1 cellular context compared by ENCODE assay signal in genomic region chr7:4631664-4632171, GRCh38.
TF ChIP-seq lines count a peak whose summit lies in the region.

No MANE protein-coding gene starts in this region.

TF ChIP-seq in HepG2, 621 proteins besides CTCF, POLR2A, EP300 and RAD21 (continued from another document and continues in another):
- TF ChIP-seq NR0B2 (CRISPR knock-in tag; IDR thresholded peaks at IDR 0.05) (no peak), NKX3-1 (CRISPR knock-in tag; IDR thresholded peaks at IDR 0.05) (no peak), ATAD3A (CRISPR knock-in tag; IDR thresholded peaks at IDR 0.05) (no peak), NRL (CRISPR knock-in tag; IDR thresholded peaks at IDR 0.05; ENCODE audit: borderline replicate concordance) (no peak), PHF20 (CRISPR knock-in tag; IDR thresholded peaks at IDR 0.05) (no peak), SMC3 (IDR thresholded peaks at IDR 0.05; ENCODE audit: low read length) (peak; percentile 60; the same call in 1 of the 2 replicates), ETV5 (CRISPR knock-in tag; IDR thresholded peaks at IDR 0.05; ENCODE audit: borderline replicate concordance) (0 out of 2 replicates have a peak, but pooled peaks have one; percentile 16), ZFP41 (CRISPR knock-in tag; IDR thresholded peaks at IDR 0.05; ENCODE audit: borderline replicate concordance) (no peak), TOE1 (CRISPR knock-in tag; IDR thresholded peaks at IDR 0.05) (no peak), ZNF512B (CRISPR knock-in tag; IDR thresholded peaks at IDR 0.05; ENCODE audit: borderline replicate concordance) (peak; percentile 70; the same call in 1 of the 2 replicates), HDAC2 (CRISPR knock-in tag; IDR thresholded peaks at IDR 0.05) (peak; percentile 46; the same call in 1 of the 2 replicates), TEAD3 (CRISPR knock-in tag; optimal IDR thresholded peaks at IDR 0.05; ENCODE audit: borderline replicate concordance) (peak; percentile 58), ATF6 (CRISPR knock-in tag; conservative IDR thresholded peaks at IDR 0.05) (no peak), ZGPAT (CRISPR knock-in tag; IDR thresholded peaks at IDR 0.05) (peak; percentile 48; the same call in 1 of the 2 replicates), ZNF660 (CRISPR knock-in tag; IDR thresholded peaks at IDR 0.05; ENCODE audit: borderline replicate concordance, low read depth) (no peak), ZBTB25 (CRISPR knock-in tag; IDR thresholded peaks at IDR 0.05) (no peak), ZFP62 (CRISPR knock-in tag; IDR thresholded peaks at IDR 0.05) (no peak), ZNF17 (CRISPR knock-in tag; IDR thresholded peaks at IDR 0.05) (no peak), ZNF512 (CRISPR knock-in tag; IDR thresholded peaks at IDR 0.05) (no peak), RBM39 (IDR thresholded peaks at IDR 0.05; ENCODE audit: low read depth, low read length, poor library complexity, severe bottlenecking) (no peak), SMAD1 (CRISPR knock-in tag; IDR thresholded peaks at IDR 0.05; ENCODE audit: borderline replicate concordance, low read depth) (no peak), KDM5B (CRISPR knock-in tag; IDR thresholded peaks at IDR 0.05; ENCODE audit: borderline replicate concordance) (no peak), ZNF468 (CRISPR knock-in tag; IDR thresholded peaks at IDR 0.05) (no peak), TARDBP (CRISPR knock-in tag; IDR thresholded peaks at IDR 0.05) (peak; percentile 40; the same call in 1 of the 2 replicates), SMARCC2 (IDR thresholded peaks at IDR 0.05) (no peak), ZSCAN21 (CRISPR knock-in tag; IDR thresholded peaks at IDR 0.05; ENCODE audit: borderline replicate concordance) (no peak), KLF15 (CRISPR knock-in tag; IDR thresholded peaks at IDR 0.05; ENCODE audit: borderline replicate concordance) (no peak), AGO2 (optimal IDR thresholded peaks at IDR 0.05; ENCODE audit: low read depth, low read length) (no peak), ZMAT5 (CRISPR knock-in tag; IDR thresholded peaks at IDR 0.05; ENCODE audit: borderline replicate concordance, low read depth) (no peak), ATF7-NPFF (CRISPR knock-in tag; IDR thresholded peaks at IDR 0.05; ENCODE audit: low read depth) (no peak), PBX2 (CRISPR knock-in tag; IDR thresholded peaks at IDR 0.05) (no peak), ZNF577 (CRISPR knock-in tag; IDR thresholded peaks at IDR 0.05; ENCODE audit: borderline replicate concordance, low read depth) (no peak), PRDM4 (CRISPR knock-in tag; IDR thresholded peaks at IDR 0.05; ENCODE audit: borderline replicate concordance) (no peak), ZNF878 (CRISPR knock-in tag; IDR thresholded peaks at IDR 0.05) (no peak), RFXANK (CRISPR knock-in tag; IDR thresholded peaks at IDR 0.05) (no peak), BRD4 (CRISPR knock-in tag; IDR thresholded peaks at IDR 0.05) (no peak), TGIF2 (CRISPR knock-in tag; IDR thresholded peaks at IDR 0.05) (peak; percentile 59; the same call in 1 of the 2 replicates), MXD3 (CRISPR knock-in tag; IDR thresholded peaks at IDR 0.05) (no peak), NAIF1 (CRISPR knock-in tag; IDR thresholded peaks at IDR 0.05; ENCODE audit: borderline replicate concordance) (no peak), ZNF547 (CRISPR knock-in tag; IDR thresholded peaks at IDR 0.05) (peak; percentile 58; the same call in 1 of the 2 replicates), RNF219 (CRISPR knock-in tag; IDR thresholded peaks at IDR 0.05) (no peak), KDM2A (CRISPR knock-in tag; IDR thresholded peaks at IDR 0.05; ENCODE audit: borderline replicate concordance, low read depth) (0 out of 2 replicates have a peak, but pooled peaks have one; percentile 53), ZNF788 (CRISPR knock-in tag; IDR thresholded peaks at IDR 0.05; ENCODE audit: borderline replicate concordance) (no peak), GPBP1L1 (CRISPR knock-in tag; IDR thresholded peaks at IDR 0.05) (no peak)
